In genomic region chr5:132389453-132390286, GRCh38 we compare ENCODE assay signal across 8 cellular contexts. TPM values are rescaled to one million over a fixed set of nuclear protein-coding genes. Genes with fewer than 3 reads are reported as not detected.
DNase-seq lines count a peak whose midpoint lies in the region; ATAC-seq and TF ChIP-seq lines count a peak whose summit lies in the region.

No MANE protein-coding gene starts in this region.

- no peak for TF ChIP-seq CTCF in fibroblast of mammary gland (conservative IDR thresholded peaks at IDR 0.05; ENCODE audit: control insufficient read depth, insufficient read depth, low read depth, low read length)

- peak; percentile 75 for DNase-seq in GOT3 (lab: John Stamatoyannopoulos, UW)
- peak; percentile 60 for DNase-seq in SK-MEL-5 (ENCODE audit: low read depth, low spot score)
- DNase-seq in fibroblast of mammary gland (ENCODE audit: low read depth) = peak; percentile 100
- DNase-seq in NAMALWA (ENCODE audit: low spot score) = no peak

- ATAC-seq in GM21717 (IDR thresholded peaks at IDR 0.05; ENCODE audit: unreplicated experiment) = no peak
- no peak for ATAC-seq in HG03469 (IDR thresholded peaks at IDR 0.05; ENCODE audit: unreplicated experiment)
- ATAC-seq in GM21381 (IDR thresholded peaks at IDR 0.05; ENCODE audit: unreplicated experiment) = no peak

- in situ Hi-C loops in SK-MEL-5 (cut with HindIII; ENCODE audit: low pct_unique_long_range_greater_than_20kb, low sequenced_read_pairs) = no loop called here

- H3K27ac ChIP-seq in skin epidermis = peak overlapping the region in 16 of 21 experiments; percentile 6 to 87 (median 63)

- H3K4me3 ChIP-seq in fibroblast of mammary gland (ENCODE audit: control insufficient read depth, low read depth, low read length) (no peak overlapping the region), skin epidermis (no peak overlapping the region)

RNA-seq across cellular contexts. Expression of gene SLC22A5, which starts 20.2 kb away (rescaled TPM):
- total RNA-seq in SK-MEL-5 (2014; rRNA removed; shearing (Covaris generic)) = 2.8 and 5.1 TPM in 2 replicates
- 7.4 and 12.9 TPM in 2 replicates for polyA plus RNA-seq in SK-MEL-5 (2015; cell fraction: cytosol; rRNA removed)
- polyA plus RNA-seq in SK-MEL-5 (2015; cell fraction: nucleus; rRNA removed) = 15.9 and 18.7 TPM in 2 replicates
